Comparison of ENCODE assay signal across 8 cellular contexts in the genomic region with DNA sequence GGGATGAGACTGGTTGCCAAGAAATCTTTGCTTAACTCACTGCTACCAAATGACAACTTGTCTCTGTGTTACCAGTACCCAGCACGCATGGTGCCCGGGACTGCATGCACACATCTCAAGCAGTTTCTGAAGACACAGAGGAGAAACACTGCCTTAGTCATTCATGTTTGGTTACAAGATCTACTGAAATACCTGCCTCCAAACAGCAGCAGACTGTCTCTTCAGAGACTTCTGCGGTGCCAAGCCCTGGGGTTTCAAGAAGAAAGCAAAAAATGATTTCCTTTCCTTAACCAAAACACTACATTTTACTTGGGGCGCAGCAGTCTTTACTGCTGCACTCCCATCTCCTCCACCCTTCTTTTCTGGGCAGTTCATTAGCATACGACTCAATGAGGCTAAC. TPM values are rescaled to one million over a fixed set of nuclear protein-coding genes. Genes with fewer than 3 reads are reported as not detected.
A peak's percentile ranks its signal among the peaks of the same experiment; 100 is the strongest.
DNase-seq lines count a peak whose midpoint lies in the region; ATAC-seq and TF ChIP-seq lines count a peak whose summit lies in the region.

No MANE protein-coding gene starts in this region.

- peak overlapping the region; percentile 85 to 98 for H3K4me3 Mint-ChIP-seq in activated T-cell treated with anti-CD3 and anti-CD28 coated beads, Interleukin-2, amount 50 U/mL, for 72 hours

- H3K9me3 ChIP-seq in esophagus squamous epithelium (no peaks in the 10 kb centered on the region), BE2C (no peaks in the 10 kb centered on the region)

- H3K36me3 Mint-ChIP-seq in activated T-cell treated with anti-CD3 and anti-CD28 coated beads, Interleukin-2, amount 50 U/mL, for 72 hours (ENCODE audit: insufficient read depth in 2 of 2) = peaks cover 32 to 60% of the 10 kb centered on the region in 2 donors

- H3K27me3 ChIP-seq in esophagus squamous epithelium (no peaks in the 10 kb centered on the region), BE2C (no peaks in the 10 kb centered on the region)

- H3K9me3 Mint-ChIP-seq in activated T-cell treated with anti-CD3 and anti-CD28 coated beads, Interleukin-2, amount 50 U/mL, for 72 hours = peaks cover 0 to 2% of the 10 kb centered on the region in 2 donors

- peaks cover 73% of the 10 kb centered on the region for H3K4me1 Mint-ChIP-seq in activated T-cell treated with anti-CD3 and anti-CD28 coated beads, Interleukin-2, amount 50 U/mL, for 72 hours (ENCODE audit: low read depth)

- peak overlapping the region; percentile 93 for H3K27ac Mint-ChIP-seq in activated T-cell treated with anti-CD3 and anti-CD28 coated beads, Interleukin-2, amount 50 U/mL, for 72 hours

- H3K27ac ChIP-seq in esophagus squamous epithelium = peak overlapping the region; percentile 69 to 99 (median 96)

- TF ChIP-seq CTCF in esophagus squamous epithelium (IDR thresholded peaks at IDR 0.05) (no peak), BE2C (IDR thresholded peaks at IDR 0.05; ENCODE audit: low read depth, low read length) (no peak)

- peak; percentile 10 to 13 for ATAC-seq in activated T-cell treated with anti-CD3 and anti-CD28 coated beads, Interleukin-2, amount 50 U/mL, for 72 hours (replicated peaks in 1 of 2)

- H3K4me1 ChIP-seq in esophagus squamous epithelium = peaks cover 9 to 84% (median 34%) of the 10 kb centered on the region in 3 donors
- no peaks in the 10 kb centered on the region for H3K4me1 ChIP-seq in BE2C

- no peak for TF ChIP-seq POLR2A in esophagus squamous epithelium (IDR thresholded peaks at IDR 0.05)

- H3K27me3 Mint-ChIP-seq in activated T-cell treated with anti-CD3 and anti-CD28 coated beads, Interleukin-2, amount 50 U/mL, for 72 hours (ENCODE audit: low read depth) = no peaks in the 10 kb centered on the region

- peak overlapping the region; percentile 96 for H3K4me3 ChIP-seq in Jurkat, Clone E6-1 (ENCODE audit: low read length)
- H3K4me3 ChIP-seq in esophagus squamous epithelium (peak overlapping the region in 3 of 4 donors; percentile 22 to 91 (median 83)), BE2C (ENCODE audit: low read depth, low read length) (no peak overlapping the region)

- intact Hi-C loops in esophagus squamous epithelium (cut with DNase I) = no loop called here

- WGBS in esophagus squamous epithelium, 2 donors = 32 to 37% methylated on average over 3 to 5 of the region's 5 CpGs

- H3K36me3 ChIP-seq in esophagus squamous epithelium (peaks cover 0 to 6% (median 0%) of the 10 kb centered on the region in 3 donors), BE2C (no peaks in the 10 kb centered on the region)

- peak; percentile 34 for DNase-seq in Jurkat, Clone E6-1 (ENCODE audit: low read depth, low spot score)
- peak; percentile 49 to 55 for DNase-seq in activated T-cell treated with anti-CD3 and anti-CD28 coated beads, Interleukin-2, amount 50 U/mL, for 72 hours
- DNase-seq in esophagus squamous epithelium (lab: John Stamatoyannopoulos, UW) = no peak
- peak; percentile 38 for DNase-seq in stimulated activated CD4-positive, alpha-beta T cell treated with anti-CD3 and anti-CD28 coated beads, Interleukin-1b, Interleukin-23, amount 100 ng/mL, for 48 hours
- no peak for DNase-seq in NCI-H2029 treated with DMSO at 0.1 percent for 48 hours (lab: John Stamatoyannopoulos, UW)
- DNase-seq in BE2C = no peak
- no peak for DNase-seq in NOMO-1 (lab: John Stamatoyannopoulos, UW; ENCODE audit: unreplicated experiment in 2 of 2)
- DNase-seq in HK-2 (ENCODE audit: unreplicated experiment) = no peak

RNA-seq across cellular contexts. Expression of gene NAP1L4, which starts 4.2 kb away (rescaled TPM):
- 185 TPM for polyA plus RNA-seq in Jurkat, Clone E6-1 (2012; ENCODE audit: insufficient read depth, insufficient read length)
- 100 to 1,000 TPM; 421 to 504 TPM for total RNA-seq in activated T-cell treated with anti-CD3 and anti-CD28 coated beads, Interleukin-2, amount 50 U/mL, for 72 hours
- total RNA-seq in esophagus squamous epithelium = 100 to 1,000 TPM; 108 to 140 (median 121) TPM
- polyA plus RNA-seq in BE2C (2012; ENCODE audit: insufficient read depth, insufficient read length, low read depth) = 54.2 TPM

RNA-seq across cellular contexts. Expression of gene PHLDA2, which starts 58.7 kb away (rescaled TPM):
- not detected for polyA plus RNA-seq in Jurkat, Clone E6-1 (2012; ENCODE audit: insufficient read depth, insufficient read length)
- total RNA-seq in activated T-cell treated with anti-CD3 and anti-CD28 coated beads, Interleukin-2, amount 50 U/mL, for 72 hours = 10 to 100 TPM in 1 of 2 donors, 1 to 10 TPM in 1; 3.4 to 12.3 TPM
- 10 to 100 TPM; 10.2 to 39.2 (median 22.5) TPM for total RNA-seq in esophagus squamous epithelium
- not detected for polyA plus RNA-seq in BE2C (2012; ENCODE audit: insufficient read depth, insufficient read length, low read depth)

Comparison
In these comparisons a context has a peak if more than half of its experiments do, and no peak if none do; other contexts are left out.
1. DNase-seq: peak in Jurkat, Clone E6-1 (single experiment), activated T-cell treated with anti-CD3 and anti-CD28 coated beads, Interleukin-2, amount 50 U/mL, for 72 hours (2 of 2) and stimulated activated CD4-positive, alpha-beta T cell treated with anti-CD3 and anti-CD28 coated beads, Interleukin-1b, Interleukin-23, amount 100 ng/mL, for 48 hours (single experiment); none in esophagus squamous epithelium (single experiment), NCI-H2029 treated with DMSO at 0.1 percent for 48 hours (single experiment), BE2C (single experiment), NOMO-1 (0 of 2) and HK-2 (single experiment).